ENCODE assay signal across 9 cellular contexts in genomic region chr13:41008349-41008980, GRCh38. TPM values are rescaled to one million over a fixed set of nuclear protein-coding genes. Genes with fewer than 3 reads are reported as not detected.
DNase-seq lines count a peak whose midpoint lies in the region; ATAC-seq, FAIRE-seq and TF ChIP-seq lines count a peak whose summit lies in the region.
"Had no signal": no experiment of that assay in that cellular context is flagged by ENCODE, and none has a peak within 500 bp of the region (broad histone marks: within the 10 kb centered on the region; RNA-seq: fewer than 3 reads in every experiment).

No MANE protein-coding gene starts in this region.

- no peaks in the 10 kb centered on the region for H3K27me3 ChIP-seq in GM06990 (replicated peaks; ENCODE audit: control insufficient read depth, insufficient read depth, low read length)
- no peaks in the 10 kb centered on the region for H3K27me3 ChIP-seq in Loucy (ENCODE audit: insufficient read depth, low read length, poor library complexity, severe bottlenecking)
- no peaks in the 10 kb centered on the region for H3K27me3 ChIP-seq in astrocyte (ENCODE audit: insufficient read depth, low read length)
- no peaks in the 10 kb centered on the region for H3K27me3 ChIP-seq in osteoblast (ENCODE audit: insufficient read depth, low read length)

- no peaks in the 10 kb centered on the region for H3K9me3 Mint-ChIP-seq in astrocyte (ENCODE audit: unreplicated experiment)

- H3K4me2 ChIP-seq in Loucy (ENCODE audit: low read depth, low read length, poor library complexity, severe bottlenecking) (peak overlapping the region; percentile 92), astrocyte (ENCODE audit: low read length) (no peak overlapping the region), osteoblast (ENCODE audit: insufficient read depth, low read length) (peak overlapping the region; percentile 53)

- peak overlapping the region; percentile 36 for H3K27ac Mint-ChIP-seq in astrocyte (ENCODE audit: unreplicated experiment)

- no peaks in the 10 kb centered on the region for H3K27me3 Mint-ChIP-seq in astrocyte (ENCODE audit: low read depth, unreplicated experiment)

- H4K20me1 ChIP-seq in Loucy (ENCODE audit: insufficient read depth, low read length, poor library complexity, severe bottlenecking) (peaks cover 59% of the 10 kb centered on the region), astrocyte (ENCODE audit: insufficient read depth, low read length) (peaks cover 35% of the 10 kb centered on the region), osteoblast (ENCODE audit: insufficient read depth, low read length) (peaks cover 38% of the 10 kb centered on the region)

- H3K36me3 Mint-ChIP-seq in astrocyte (ENCODE audit: low read depth, unreplicated experiment): peaks cover 2% of the 10 kb centered on the region

- intact Hi-C loops in left ventricle myocardium superior (cut with micrococcal nuclease): no loop called here

- no peaks in the 10 kb centered on the region for H3K36me3 ChIP-seq in GM06990 (ENCODE audit: control insufficient read depth, insufficient read depth, low read length)
- peaks cover 27% of the 10 kb centered on the region for H3K36me3 ChIP-seq in Loucy (ENCODE audit: insufficient read depth, low read length)
- H3K36me3 ChIP-seq in astrocyte (ENCODE audit: insufficient read depth, low read length): no peaks in the 10 kb centered on the region
- peaks cover 2% of the 10 kb centered on the region for H3K36me3 ChIP-seq in osteoblast (ENCODE audit: insufficient read depth, low read length)

- no peak overlapping the region for H3K27ac ChIP-seq in astrocyte (ENCODE audit: low read depth, low read length)
- H3K27ac ChIP-seq in osteoblast (ENCODE audit: low read depth, low read length): peak overlapping the region; percentile 73

- H3K4me1 ChIP-seq in Loucy (ENCODE audit: insufficient read depth, low read length, poor library complexity, severe bottlenecking): peaks cover 68% of the 10 kb centered on the region
- no peaks in the 10 kb centered on the region for H3K4me1 ChIP-seq in astrocyte (ENCODE audit: insufficient read depth, low read length)
- peaks cover 15% of the 10 kb centered on the region for H3K4me1 ChIP-seq in osteoblast (ENCODE audit: insufficient read depth, low read length)

- no peak for ATAC-seq in left ventricle myocardium superior
- no peak for ATAC-seq in HG02571 (IDR thresholded peaks at IDR 0.05; ENCODE audit: unreplicated experiment)
- no peak for ATAC-seq in HG02642 (IDR thresholded peaks at IDR 0.05; ENCODE audit: poor library complexity, unreplicated experiment)

- peaks cover 19% of the 10 kb centered on the region for H3F3A ChIP-seq in Loucy (ENCODE audit: low read depth)

- H3K9me3 ChIP-seq in Loucy (ENCODE audit: insufficient read depth, low read depth, low read length) (no peaks in the 10 kb centered on the region), astrocyte (ENCODE audit: insufficient read depth, low read depth, low read length) (no peaks in the 10 kb centered on the region), osteoblast (ENCODE audit: low read depth, low read length) (no peaks in the 10 kb centered on the region)

- TF ChIP-seq CTCF in GM06990 (IDR thresholded peaks at IDR 0.05; ENCODE audit: insufficient read depth, low read length, poor library complexity, severe bottlenecking) (no peak), Loucy (conservative IDR thresholded peaks at IDR 0.05; ENCODE audit: low read length) (no peak), astrocyte (IDR thresholded peaks at IDR 0.05; ENCODE audit: insufficient read depth, low read depth, low read length) (no peak), osteoblast (IDR thresholded peaks at IDR 0.05; ENCODE audit: extremely low read depth, low read depth, low read length) (no peak)

- H3K4me3 Mint-ChIP-seq in astrocyte (ENCODE audit: unreplicated experiment): no peak overlapping the region

- peak; percentile 20 for FAIRE-seq in astrocyte (lab: Jason Lieb, UNC)

- no peaks in the 10 kb centered on the region for H3K9me2 ChIP-seq in Loucy (replicated peaks; ENCODE audit: low read depth, low read length)

- H3K4me3 ChIP-seq in GM06990 (replicated peaks; ENCODE audit: low read depth, low read length): peak overlapping the region; percentile 7; the same call in 1 of the 2 replicates
- H3K4me3 ChIP-seq in Loucy (ENCODE audit: low read length, poor library complexity, severe bottlenecking): peak overlapping the region; percentile 96
- H3K4me3 ChIP-seq in astrocyte (ENCODE audit: insufficient read depth, low read depth, low read length): no peak overlapping the region
- no peak overlapping the region for H3K4me3 ChIP-seq in osteoblast (ENCODE audit: insufficient read depth, low read length)

- H3K79me2 ChIP-seq in Loucy (ENCODE audit: insufficient read depth, low read length): peaks cover 94% of the 10 kb centered on the region
- peaks cover 48% of the 10 kb centered on the region for H3K79me2 ChIP-seq in astrocyte (ENCODE audit: insufficient read depth, low read length)
- H3K79me2 ChIP-seq in osteoblast (ENCODE audit: insufficient read depth, low read length): peaks cover 63% of the 10 kb centered on the region

- H3K4me1 Mint-ChIP-seq in astrocyte (ENCODE audit: low read depth, unreplicated experiment): peaks cover 34% of the 10 kb centered on the region

- H3K9ac ChIP-seq in Loucy (ENCODE audit: low read depth, low read length, poor library complexity, severe bottlenecking): peak overlapping the region; percentile 93
- H3K9ac ChIP-seq in astrocyte (ENCODE audit: low read length): no peak overlapping the region

- DNase-seq in GM06990 (ENCODE audit: extremely low read depth, insufficient read length) (peak; percentile 61), astrocyte (ENCODE audit: low read depth) (peak; percentile 47), osteoblast (ENCODE audit: insufficient read length, low spot score, missing footprints) (no peak), left ventricle myocardium superior (no peak), NCI-H2107 treated with DMSO at 0.1 percent for 48 hours (lab: John Stamatoyannopoulos, UW; ENCODE audit: unreplicated experiment) (no peak)
- DNase-seq: stimulated activated CD4-positive, alpha-beta T cell treated with anti-CD3 and anti-CD28 coated beads, Interleukin-2, amount 100 ng/mL, for 24 hours had no signal

- H2AFZ ChIP-seq in Loucy (ENCODE audit: low read length) (no peak overlapping the region), astrocyte (ENCODE audit: low read depth, low read length) (no peak overlapping the region), osteoblast (ENCODE audit: low read length) (no peak overlapping the region)

RNA-seq across cellular contexts. Expression of gene ELF1, which starts 10.7 kb away (rescaled TPM):
- 69.1 and 75.1 TPM in 2 replicates for total RNA-seq in astrocyte
- 60.7 and 63.0 TPM in 2 replicates for total RNA-seq in osteoblast
- 33.3 TPM for total RNA-seq in left ventricle myocardium superior

RNA-seq across cellular contexts. Expression of gene WBP4, which starts 52.8 kb away (rescaled TPM):
- 10.4 and 10.6 TPM in 2 replicates for total RNA-seq in astrocyte
- 6.8 and 8.7 TPM in 2 replicates for total RNA-seq in osteoblast
- total RNA-seq in left ventricle myocardium superior: 20.8 TPM

Comparison
In these comparisons a context has a peak if more than half of its experiments do, and no peak if none do; other contexts are left out.
1. DNase-seq: peak in GM06990 (single experiment) and astrocyte (single experiment); none in osteoblast (single experiment), left ventricle myocardium superior (single experiment) and NCI-H2107 treated with DMSO at 0.1 percent for 48 hours (single experiment).
2. H3K4me3 ChIP-seq: peak in GM06990 (single experiment) and Loucy (single experiment); none in astrocyte (single experiment) and osteoblast (single experiment).